ENCODE assay signal across 16 cellular contexts in genomic region chr17:48727415-48728175, GRCh38. TPM values are rescaled to one million over a fixed set of nuclear protein-coding genes. Genes with fewer than 3 reads are reported as not detected.
A peak's percentile ranks its signal among the peaks of the same experiment; 100 is the strongest.
DNase-seq lines count a peak whose midpoint lies in the region; ATAC-seq, FAIRE-seq and TF ChIP-seq lines count a peak whose summit lies in the region.
"Had no signal": no experiment of that assay in that cellular context is flagged by ENCODE, and none has a peak within 500 bp of the region (broad histone marks: within the 10 kb centered on the region; RNA-seq: fewer than 3 reads in every experiment).

No MANE protein-coding gene starts in this region.

- WGBS in A549 (ENCODE audit: missing lambda C conversion rate) = 93% methylated on average over 8 of the region's 9 CpGs

- peak overlapping the region; percentile 98 for H3K4me2 ChIP-seq in A549
- peak overlapping the region; percentile 95 for H3K4me2 ChIP-seq in HCT116 (ENCODE audit: low read length)
- H3K4me2 ChIP-seq in astrocyte (ENCODE audit: low read length) = no peak overlapping the region

- peak overlapping the region; percentile 72 for H3K9ac ChIP-seq in HCT116 (ENCODE audit: low read length)
- H3K9ac ChIP-seq in astrocyte (ENCODE audit: low read length) = no peak overlapping the region

- TF ChIP-seq RAD21 in A549 (conservative IDR thresholded peaks at IDR 0.05 in 1 of 2, IDR thresholded peaks at IDR 0.05 in 1 of 2) (no peak), HCT116 (IDR thresholded peaks at IDR 0.05; ENCODE audit: low read depth) (no peak)

- H3K36me3 ChIP-seq in HCT116 (ENCODE audit: control insufficient read depth in 1 of 2, insufficient read depth in 2 of 2, low read length in 2 of 2) (no peaks in the 10 kb centered on the region), astrocyte (ENCODE audit: insufficient read depth, low read length) (no peaks in the 10 kb centered on the region)

- no peak for TF ChIP-seq POLR2A in A549 (IDR thresholded peaks at IDR 0.05; ENCODE audit: low read length)
- TF ChIP-seq POLR2A in HCT116 (IDR thresholded peaks at IDR 0.05; ENCODE audit: borderline replicate concordance, extremely low read depth, insufficient read depth, insufficient read length) = no peak

- DNase-seq in A549 (ENCODE audit: low read depth in 1 of 2, low spot score in 1 of 2) (no peak), HCT116 (ENCODE audit: low read depth, low spot score) (no peak), astrocyte (ENCODE audit: low read depth) (no peak), naive B cell (no peak), ecto neural progenitor cell (ENCODE audit: low spot score) (no peak), Right ventricle myocardium inferior (ENCODE audit: missing footprints) (no peak), GM19240 (ENCODE audit: insufficient read length, low spot score) (no peak), endothelial cell (ENCODE audit: low spot score) (no peak)
- DNase-seq: DMS53, hippocampal formation had no signal

- no peak overlapping the region for H3K4me3 Mint-ChIP-seq in astrocyte (ENCODE audit: unreplicated experiment)
- H3K4me3 Mint-ChIP-seq in naive B cell = peak overlapping the region in 6 of 8 donors; percentile 19 to 74 (median 56)
- no peak overlapping the region for H3K4me3 Mint-ChIP-seq in endothelial cell (ENCODE audit: unreplicated experiment)

- POLR2A ChIA-PET in A549 (lab: Yijun Ruan, JAX) = interaction anchor here (1.1 to 1.9 kb wide), 2 partner anchors 63 to 151 kb away, joined by 3 to 11 read pairs; no protein-coding TSS in a partner anchor
- POLR2A ChIA-PET in HCT116 (lab: Charles Lee) = interaction anchor here (1.7 kb wide), 1 partner anchor 63 kb away, joined by 7 read pairs; no protein-coding TSS in a partner anchor

- H3K4me1 Mint-ChIP-seq in astrocyte (ENCODE audit: low read depth, unreplicated experiment) (no peaks in the 10 kb centered on the region), naive B cell (peaks cover 23 to 55% (median 54%) of the 10 kb centered on the region in 3 donors), endothelial cell (ENCODE audit: unreplicated experiment) (peaks cover 19% of the 10 kb centered on the region)

- peak; percentile 7 to 25; a peak in 3 of 6 replicates for ATAC-seq in A549
- ATAC-seq in HCT116 = peak; percentile 9; the same call in 1 of the 2 replicates
- ATAC-seq in naive B cell (ENCODE audit: low read depth in 2 of 2) = peak; percentile 27 to 32
- no peak for ATAC-seq in Right ventricle myocardium inferior
- ATAC-seq: left lobe of liver had no signal

- H3K79me2 ChIP-seq in HCT116 (ENCODE audit: insufficient read depth, low read length) = no peaks in the 10 kb centered on the region
- H3K79me2 ChIP-seq in astrocyte (ENCODE audit: insufficient read depth, low read length) = no peaks in the 10 kb centered on the region

- H3K27me3 Mint-ChIP-seq in astrocyte (ENCODE audit: low read depth, unreplicated experiment) (peaks cover 97% of the 10 kb centered on the region), naive B cell (peaks cover 81 to 97% (median 89%) of the 10 kb centered on the region in 3 donors), endothelial cell (ENCODE audit: unreplicated experiment) (peaks cover 35% of the 10 kb centered on the region)

- H3K9me2 ChIP-seq in HCT116 (ENCODE audit: insufficient read depth) = no peaks in the 10 kb centered on the region

- H3K9me3 ChIP-seq in A549 = no peaks in the 10 kb centered on the region
- H3K9me3 ChIP-seq in HCT116 (ENCODE audit: control insufficient read depth in 1 of 2, insufficient read depth in 1 of 2, low read depth in 1 of 2, low read length in 2 of 2) = no peaks in the 10 kb centered on the region
- H3K9me3 ChIP-seq in astrocyte (ENCODE audit: insufficient read depth, low read depth, low read length) = peaks cover 11% of the 10 kb centered on the region

- TF ChIP-seq EP300 in A549 (IDR thresholded peaks at IDR 0.05) = no peak

- H3K27ac ChIP-seq in A549 (peak overlapping the region; percentile 78 to 90), HCT116 (ENCODE audit: low read depth, low read length) (peak overlapping the region; percentile 28; the same call in 1 of the 2 replicates), astrocyte (ENCODE audit: low read depth, low read length) (no peak overlapping the region)

- H2AFZ ChIP-seq in HCT116 (ENCODE audit: low read depth, low read length, poor library complexity, severe bottlenecking) (peak overlapping the region; percentile 97), astrocyte (ENCODE audit: low read depth, low read length) (no peak overlapping the region)

- H3K36me3 Mint-ChIP-seq in astrocyte (ENCODE audit: low read depth, unreplicated experiment) = peaks cover 2% of the 10 kb centered on the region
- H3K36me3 Mint-ChIP-seq in naive B cell = peaks cover 5 to 13% of the 10 kb centered on the region in 2 donors
- H3K36me3 Mint-ChIP-seq in endothelial cell (ENCODE audit: low read depth, unreplicated experiment) = no peaks in the 10 kb centered on the region

- H3K9me3 Mint-ChIP-seq in astrocyte (ENCODE audit: unreplicated experiment) (peaks cover 14% of the 10 kb centered on the region), naive B cell (peaks cover 0 to 16% (median 2%) of the 10 kb centered on the region in 7 donors), endothelial cell (ENCODE audit: unreplicated experiment) (no peaks in the 10 kb centered on the region)

- no peaks in the 10 kb centered on the region for H4K20me1 ChIP-seq in HCT116 (ENCODE audit: insufficient read depth)
- no peaks in the 10 kb centered on the region for H4K20me1 ChIP-seq in astrocyte (ENCODE audit: insufficient read depth, low read length)

- H3K27me3 ChIP-seq in HCT116 (ENCODE audit: insufficient read depth, low read length) (no peaks in the 10 kb centered on the region), astrocyte (ENCODE audit: insufficient read depth, low read length) (peaks cover 98% of the 10 kb centered on the region)

- RAD21 ChIA-PET in HCT116 (lab: Charles Lee; ENCODE audit: low non-redundant PET in 1 of 2, low total read pairs in 2 of 2, uncharacterized antibody in 2 of 2, unreplicated experiment in 2 of 2) = no interaction called here

- H3K4me3 ChIP-seq in A549 = peak overlapping the region; percentile 73
- peak overlapping the region; percentile 61 to 80 for H3K4me3 ChIP-seq in HCT116 (replicated peaks in 1 of 2; ENCODE audit: low read depth in 1 of 2, low read length in 2 of 2)
- no peak overlapping the region for H3K4me3 ChIP-seq in astrocyte (ENCODE audit: insufficient read depth, low read depth, low read length)

- BruUV-seq in HCT116 (replicated peaks; lab: Mats Ljungman, UMichigan) = no TSS peak

- FAIRE-seq in A549 (lab: Jason Lieb, UNC) = no peak
- FAIRE-seq in astrocyte (lab: Jason Lieb, UNC) = no peak
- FAIRE-seq: H54 had no signal

- CTCF ChIA-PET in A549 (lab: Yijun Ruan, JAX) = interaction anchor here (1.0 to 33.0 kb wide), 9 partner anchors 9 to 153 kb away, joined by 3 to 852 read pairs (median 204); partner anchors contain the start of gene TTLL6
- CTCF ChIA-PET in HCT116 (lab: Charles Lee) = interaction anchor here (0.8 to 6.8 kb wide), 6 partner anchors 49 to 305 kb away, joined by 5 to 97 read pairs (median 14); no protein-coding TSS in a partner anchor

- intact Hi-C loops in HCT116 (cut with micrococcal nuclease) = no loop called here
- intact Hi-C loops in Right ventricle myocardium inferior (cut with DNase I) = loop anchor here (5.0 kb wide), 1 partner anchor 150 kb away; no protein-coding TSS in a partner anchor

- H3K27ac Mint-ChIP-seq in astrocyte (ENCODE audit: unreplicated experiment) (peak overlapping the region; percentile 20), naive B cell (peak overlapping the region in 4 of 6 donors; percentile 54 to 91 (median 82)), endothelial cell (ENCODE audit: unreplicated experiment) (no peak overlapping the region)

- H3K4me1 ChIP-seq in A549 (peaks cover 14% of the 10 kb centered on the region), HCT116 (ENCODE audit: control insufficient read depth in 1 of 2, insufficient read depth in 2 of 2, low read length in 2 of 2) (peaks cover 5 to 21% of the 10 kb centered on the region in 2 experiments; a peak in 3 of 4 replicates), astrocyte (ENCODE audit: insufficient read depth, low read length) (peaks cover 2% of the 10 kb centered on the region)

- TF ChIP-seq CTCF in A549 (IDR thresholded peaks at IDR 0.05) (no peak), HCT116 (IDR thresholded peaks at IDR 0.05 in 2 of 3, conservative IDR thresholded peaks at IDR 0.05 in 1 of 3; ENCODE audit: borderline replicate concordance in 1 of 3, insufficient read depth in 1 of 3, low read depth in 2 of 3, low read length in 2 of 3) (no peak), astrocyte (IDR thresholded peaks at IDR 0.05; ENCODE audit: insufficient read depth, low read depth, low read length) (no peak), endothelial cell (IDR thresholded peaks at IDR 0.05; ENCODE audit: unreplicated experiment) (no peak)

RNA-seq across cellular contexts. Expression of gene HOXB13, which starts 1.0 kb away (rescaled TPM):
- polyA plus RNA-seq in A549 (2011; rRNA removed) (3.2 and 3.4 TPM in 2 replicates), A549 (2017; fragmentation: RNase III; extraction: RNeasy Plus Mini Kit Qiagen cat#74134 plus additional on column Dnase treatment) (3.0 to 3.5 TPM (median 3.2 TPM) in 3 replicates), naive B cell (ENCODE audit: low read depth in 6 of 6) (not detected)
- 2.2 and 3.3 TPM in 2 replicates for polyA plus RNA-seq in A549 (2012; cell fraction: cytosol; rRNA removed)
- polyA plus RNA-seq in A549 (2012; cell fraction: nucleus; rRNA removed) = 1.9 and 2.1 TPM in 2 replicates
- 2.3 and 2.7 TPM in 2 replicates for polyA minus RNA-seq in A549 (2011; rRNA and poly(A)+ RNA removed)
- total RNA-seq in HCT116 (2021; ENCODE audit: unreplicated experiment) (7.8 TPM), astrocyte (not detected in 2 replicates), Right ventricle myocardium inferior (not detected), endothelial cell (ENCODE audit: unreplicated experiment) (not detected)
- 3.7 and 5.4 TPM in 2 replicates for polyA plus RNA-seq in HCT116 (2012)
- total RNA-seq: epithelial cell of proximal tubule; skeletal muscle tissue; T-helper 1 cell treated with Interleukin-12 subunit alpha and Interleukin-12 subunit beta and Interleukin-4 antibody, amounts not matched to agents 30 ng/mL and 1 ng/mL, for 36 hours had no signal
- polyA plus RNA-seq: adipose tissue had no signal

RNA-seq across cellular contexts. Expression of gene PRAC2, which starts 4.6 kb away (rescaled TPM):
- polyA plus RNA-seq in A549 (2011; rRNA removed) (not detected in 2 replicates), A549 (2017; fragmentation: RNase III; extraction: RNeasy Plus Mini Kit Qiagen cat#74134 plus additional on column Dnase treatment) (not detected in 3 replicates), naive B cell (ENCODE audit: low read depth in 6 of 6) (not detected)
- polyA plus RNA-seq in A549 (2012; cell fraction: cytosol; rRNA removed) = not detected in 2 replicates
- polyA plus RNA-seq in A549 (2012; cell fraction: nucleus; rRNA removed) = not detected in 2 replicates
- polyA minus RNA-seq in A549 (2011; rRNA and poly(A)+ RNA removed) = not detected in 2 replicates
- total RNA-seq in HCT116 (2021; ENCODE audit: unreplicated experiment) (not detected), astrocyte (not detected in 2 replicates), Right ventricle myocardium inferior (not detected), endothelial cell (ENCODE audit: unreplicated experiment) (not detected)
- 0.36 TPM in 1 of 2 replicates, not detected in the other for polyA plus RNA-seq in HCT116 (2012)
- total RNA-seq: epithelial cell of proximal tubule; left lobe of liver; skeletal muscle tissue; T-helper 1 cell treated with Interleukin-12 subunit alpha and Interleukin-12 subunit beta and Interleukin-4 antibody, amounts not matched to agents 30 ng/mL and 1 ng/mL, for 36 hours had no signal
- polyA plus RNA-seq: adipose tissue had no signal

RNA-seq across cellular contexts. Expression of gene PRAC1, which starts 5.3 kb away (rescaled TPM):
- polyA plus RNA-seq in A549 (2011; rRNA removed) = not detected in 2 replicates
- polyA plus RNA-seq in A549 (2012; cell fraction: cytosol; rRNA removed) = not detected in 2 replicates
- polyA plus RNA-seq in A549 (2012; cell fraction: nucleus; rRNA removed) = not detected in 2 replicates
- not detected in 3 replicates for polyA plus RNA-seq in A549 (2017; fragmentation: RNase III; extraction: RNeasy Plus Mini Kit Qiagen cat#74134 plus additional on column Dnase treatment)
- not detected in 2 replicates for polyA minus RNA-seq in A549 (2011; rRNA and poly(A)+ RNA removed)
- not detected for total RNA-seq in HCT116 (2021; ENCODE audit: unreplicated experiment)
- polyA plus RNA-seq in HCT116 (2012) = not detected in 2 replicates
- not detected in 2 replicates for total RNA-seq in astrocyte
- polyA plus RNA-seq in naive B cell (ENCODE audit: low read depth in 6 of 6) = not detected
- total RNA-seq in Right ventricle myocardium inferior = not detected
- total RNA-seq in endothelial cell (ENCODE audit: unreplicated experiment) = not detected
- total RNA-seq: epithelial cell of proximal tubule; left lobe of liver; skeletal muscle tissue; T-helper 1 cell treated with Interleukin-12 subunit alpha and Interleukin-12 subunit beta and Interleukin-4 antibody, amounts not matched to agents 30 ng/mL and 1 ng/mL, for 36 hours had no signal
- polyA plus RNA-seq: adipose tissue had no signal

Comparison
In these comparisons a context has a peak if more than half of its experiments do, and no peak if none do; other contexts are left out.
1. H3K4me3 Mint-ChIP-seq: peak in naive B cell (6 of 8); none in astrocyte (single experiment) and endothelial cell (single experiment).